19 cellular contexts compared by ENCODE assay signal in the genomic region with DNA sequence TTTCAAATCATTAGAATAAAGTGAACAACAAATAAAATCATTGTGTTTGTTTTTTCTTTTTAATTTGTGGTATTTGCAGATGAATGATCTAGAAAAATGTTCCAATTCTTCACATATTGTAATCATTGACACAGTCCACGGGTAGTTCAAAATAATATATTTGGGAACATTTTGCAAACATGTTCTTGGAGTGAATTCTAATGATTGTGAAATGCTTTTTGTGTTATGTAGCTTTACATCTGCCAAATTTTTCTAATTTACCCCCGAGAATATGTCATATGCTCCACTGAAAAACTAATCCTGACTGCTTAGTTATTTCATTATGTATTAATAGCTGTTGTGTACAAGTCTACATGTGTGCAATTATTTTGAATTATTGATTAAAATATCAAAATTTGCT.
DNase-seq lines count a peak whose midpoint lies in the region; ATAC-seq, FAIRE-seq and TF ChIP-seq lines count a peak whose summit lies in the region.
"Had no signal": no experiment of that assay in that cellular context is flagged by ENCODE, and none has a peak within 500 bp of the region (broad histone marks: within the 10 kb centered on the region; RNA-seq: fewer than 3 reads in every experiment).

No MANE protein-coding gene starts in this region.

- H3K9me3 Mint-ChIP-seq in activated naive CD4-positive, alpha-beta T cell treated with anti-CD3 and anti-CD28 coated beads for 36 hours, result peaks cover 2% of the 10 kb centered on the region
- H3K9me3 Mint-ChIP-seq: H9 had no signal

- H3K27ac ChIP-seq in gastrocnemius medialis, result peak overlapping the region in 3 of 4 donors; percentile 58 to 75 (median 62)
- H3K27ac ChIP-seq: A549, GM23248, Peyer's patch had no signal

- no peak for TF ChIP-seq CTCF in D721Med (IDR thresholded peaks at IDR 0.05; ENCODE audit: insufficient read depth, missing control alignments)
- no peak for TF ChIP-seq CTCF in choroid plexus epithelial cell (conservative IDR thresholded peaks at IDR 0.05; ENCODE audit: low read depth, low read length)
- TF ChIP-seq CTCF in gastrocnemius medialis (IDR thresholded peaks at IDR 0.05 in 4 of 5, conservative IDR thresholded peaks at IDR 0.05 in 1 of 5), result no peak

- H3K4me3 ChIP-seq in choroid plexus epithelial cell (ENCODE audit: low read depth, low read length), result no peak overlapping the region
- H3K4me3 ChIP-seq in gastrocnemius medialis, result no peak overlapping the region
- H3K4me3 ChIP-seq: A549, Peyer's patch had no signal

- no peaks in the 10 kb centered on the region for H3K27me3 ChIP-seq in gastrocnemius medialis
- H3K27me3 ChIP-seq: BE2C, Peyer's patch had no signal

- no peak overlapping the region for H3K4me3 Mint-ChIP-seq in activated naive CD4-positive, alpha-beta T cell treated with anti-CD3 and anti-CD28 coated beads for 36 hours
- H3K4me3 Mint-ChIP-seq: H9, HFFc6 had no signal

- no peaks in the 10 kb centered on the region for H3K36me3 ChIP-seq in gastrocnemius medialis
- H3K36me3 ChIP-seq: BE2C, Peyer's patch had no signal

- H3K4me1 Mint-ChIP-seq in activated naive CD4-positive, alpha-beta T cell treated with anti-CD3 and anti-CD28 coated beads for 36 hours (ENCODE audit: low read depth), result no peaks in the 10 kb centered on the region

- DNase-seq in D721Med (ENCODE audit: insufficient read length, low spot score), result no peak
- DNase-seq in choroid plexus epithelial cell (ENCODE audit: low read depth), result peak; percentile 30
- DNase-seq in frontal cortex (ENCODE audit: low spot score in 2 of 2), result no peak
- DNase-seq in gastrocnemius medialis, result no peak
- no peak for DNase-seq in activated naive CD4-positive, alpha-beta T cell treated with anti-CD3 and anti-CD28 coated beads for 36 hours
- DNase-seq in dedifferentiated amniotic fluid mesenchymal stem cell (ENCODE audit: extremely low spot score), result no peak
- no peak for DNase-seq in SIG-M5 treated with dmso at 0.1 percent for 504 hours (lab: John Stamatoyannopoulos, UW; ENCODE audit: unreplicated experiment)
- DNase-seq: BE2C, DMS79, GM23248, H9, HFFc6, Kasumi-1, NCI-H1694 treated with DMSO at 0.1 percent for 48 hours, NCI-H2081 treated with DMSO at 0.1 percent for 48 hours, NCI-H2171 treated with DMSO at 0.1 percent for 48 hours, NCI-H526, Peyer's patch had no signal

- TF ChIP-seq POLR2A in gastrocnemius medialis (IDR thresholded peaks at IDR 0.05), result no peak

- intact Hi-C loops in gastrocnemius medialis (cut with DNase I; ENCODE audit: low total_unique reads), result no loop called here
- intact Hi-C loops in activated naive CD4-positive, alpha-beta T cell treated with anti-CD3 and anti-CD28 coated beads for 36 hours (cut with micrococcal nuclease), result no loop called here

- CTCF ChIA-PET in activated naive CD4-positive, alpha-beta T cell treated with anti-CD3 and anti-CD28 coated beads for 36 hours (lab: Charles Lee), result no interaction called here

- ATAC-seq in gastrocnemius medialis, result peak; percentile 51 to 61
- ATAC-seq: A549 had no signal

- in situ Hi-C loops in gastrocnemius medialis (cut with MboI; ENCODE audit: low sequenced_read_pairs in 4 of 4), result no loop called here

- H3K27ac Mint-ChIP-seq in activated naive CD4-positive, alpha-beta T cell treated with anti-CD3 and anti-CD28 coated beads for 36 hours, result no peak overlapping the region
- H3K27ac Mint-ChIP-seq: H9, HFFc6 had no signal

- H3K9me3 ChIP-seq in gastrocnemius medialis, result no peaks in the 10 kb centered on the region
- H3K9me3 ChIP-seq: A549, BE2C, Peyer's patch had no signal

- H3K27me3 Mint-ChIP-seq in activated naive CD4-positive, alpha-beta T cell treated with anti-CD3 and anti-CD28 coated beads for 36 hours (ENCODE audit: low read depth), result no peaks in the 10 kb centered on the region

- FAIRE-seq in D721Med (lab: Jason Lieb, UNC), result peak; percentile 55
- FAIRE-seq in frontal cortex (lab: Jason Lieb, UNC), result peak; percentile 3
- FAIRE-seq: A549 had no signal

- H3K4me1 ChIP-seq in gastrocnemius medialis, result no peaks in the 10 kb centered on the region
- H3K4me1 ChIP-seq: A549, BE2C, Peyer's patch had no signal

- no peaks in the 10 kb centered on the region for H3K36me3 Mint-ChIP-seq in activated naive CD4-positive, alpha-beta T cell treated with anti-CD3 and anti-CD28 coated beads for 36 hours (ENCODE audit: low read depth)
